ENCODE assay signal across 1 cellular context in the genomic region with DNA sequence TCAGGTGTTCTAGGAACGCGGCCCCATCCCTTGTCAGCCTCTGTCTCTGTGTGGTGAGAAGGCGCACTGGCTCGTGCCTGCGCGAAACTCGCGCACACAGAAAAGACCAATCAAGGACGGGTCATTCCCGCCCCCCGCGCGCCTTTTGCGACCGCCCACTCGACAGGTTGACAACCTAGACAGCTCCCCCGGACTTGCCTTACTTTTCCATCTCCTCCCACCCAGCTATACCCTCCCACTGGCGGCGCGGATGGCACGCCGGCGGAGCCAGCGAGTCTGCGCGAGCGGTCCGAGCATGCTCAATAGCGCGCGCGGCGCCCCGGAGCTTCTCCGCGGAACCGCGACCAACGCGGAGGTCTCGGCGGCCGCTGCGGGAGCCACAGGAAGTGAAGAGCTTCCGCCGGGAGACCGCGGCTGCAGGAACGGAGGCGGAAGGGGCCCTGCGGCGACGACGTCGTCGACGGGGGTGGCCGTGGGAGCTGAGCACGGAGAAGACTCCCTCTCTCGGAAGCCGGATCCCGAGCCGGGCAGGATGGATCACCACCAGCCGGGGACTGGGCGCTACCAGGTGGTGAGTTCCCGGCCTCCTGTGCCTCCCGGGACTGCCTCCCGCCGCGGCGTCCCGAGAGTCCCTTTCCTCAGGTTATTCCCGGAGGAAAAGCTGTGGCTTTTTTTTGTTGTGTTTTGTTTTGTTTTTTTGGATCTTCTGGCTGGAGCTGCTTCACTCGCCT.
TF ChIP-seq lines count a peak whose summit lies in the region.

A gene with protein sequence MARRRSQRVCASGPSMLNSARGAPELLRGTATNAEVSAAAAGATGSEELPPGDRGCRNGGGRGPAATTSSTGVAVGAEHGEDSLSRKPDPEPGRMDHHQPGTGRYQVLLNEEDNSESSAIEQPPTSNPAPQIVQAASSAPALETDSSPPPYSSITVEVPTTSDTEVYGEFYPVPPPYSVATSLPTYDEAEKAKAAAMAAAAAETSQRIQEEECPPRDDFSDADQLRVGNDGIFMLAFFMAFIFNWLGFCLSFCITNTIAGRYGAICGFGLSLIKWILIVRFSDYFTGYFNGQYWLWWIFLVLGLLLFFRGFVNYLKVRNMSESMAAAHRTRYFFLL (plus strand): TSS at position 202 of the 731 bp plus-strand sequence. CDS start 49 bp downstream, at position 251.

TF ChIP-seq in HEK293, 187 proteins besides CTCF, POLR2A, EP300 and RAD21 (continued from another document and continues in another):
- TF ChIP-seq, protein P1, sequence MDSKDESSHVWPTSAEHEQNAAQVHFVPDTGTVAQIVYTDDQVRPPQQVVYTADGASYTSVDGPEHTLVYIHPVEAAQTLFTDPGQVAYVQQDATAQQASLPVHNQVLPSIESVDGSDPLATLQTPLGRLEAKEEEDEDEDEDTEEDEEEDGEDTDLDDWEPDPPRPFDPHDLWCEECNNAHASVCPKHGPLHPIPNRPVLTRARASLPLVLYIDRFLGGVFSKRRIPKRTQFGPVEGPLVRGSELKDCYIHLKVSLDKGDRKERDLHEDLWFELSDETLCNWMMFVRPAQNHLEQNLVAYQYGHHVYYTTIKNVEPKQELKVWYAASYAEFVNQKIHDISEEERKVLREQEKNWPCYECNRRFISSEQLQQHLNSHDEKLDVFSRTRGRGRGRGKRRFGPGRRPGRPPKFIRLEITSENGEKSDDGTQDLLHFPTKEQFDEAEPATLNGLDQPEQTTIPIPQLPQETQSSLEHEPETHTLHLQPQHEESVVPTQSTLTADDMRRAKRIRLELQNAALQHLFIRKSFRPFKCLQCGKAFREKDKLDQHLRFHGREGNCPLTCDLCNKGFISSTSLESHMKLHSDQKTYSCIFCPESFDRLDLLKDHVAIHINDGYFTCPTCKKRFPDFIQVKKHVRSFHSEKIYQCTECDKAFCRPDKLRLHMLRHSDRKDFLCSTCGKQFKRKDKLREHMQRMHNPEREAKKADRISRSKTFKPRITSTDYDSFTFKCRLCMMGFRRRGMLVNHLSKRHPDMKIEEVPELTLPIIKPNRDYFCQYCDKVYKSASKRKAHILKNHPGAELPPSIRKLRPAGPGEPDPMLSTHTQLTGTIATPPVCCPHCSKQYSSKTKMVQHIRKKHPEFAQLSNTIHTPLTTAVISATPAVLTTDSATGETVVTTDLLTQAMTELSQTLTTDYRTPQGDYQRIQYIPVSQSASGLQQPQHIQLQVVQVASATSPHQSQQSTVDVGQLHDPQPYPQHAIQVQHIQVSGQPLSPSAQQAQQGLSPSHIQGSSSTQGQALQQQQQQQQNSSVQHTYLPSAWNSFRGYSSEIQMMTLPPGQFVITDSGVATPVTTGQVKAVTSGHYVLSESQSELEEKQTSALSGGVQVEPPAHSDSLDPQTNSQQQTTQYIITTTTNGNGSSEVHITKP (tag by site-specific recombination; IDR thresholded peaks at IDR 0.05) = peak; percentile 80
- TF ChIP-seq ZNF518A (tag by site-specific recombination; conservative IDR thresholded peaks at IDR 0.05; ENCODE audit: low read depth) (no peak), ZNF677 (tag by site-specific recombination; IDR thresholded peaks at IDR 0.05) (no peak), ZNF626 (tag by site-specific recombination; IDR thresholded peaks at IDR 0.05) (no peak), SP7 (tag by site-specific recombination; IDR thresholded peaks at IDR 0.05) (peak; percentile 54), MZF1 (tag by site-specific recombination; IDR thresholded peaks at IDR 0.05; ENCODE audit: borderline replicate concordance) (peak; percentile 20; the same call in 1 of the 2 replicates), ZFP37 (tag by site-specific recombination; IDR thresholded peaks at IDR 0.05) (peak; percentile 47; the same call in 1 of the 2 replicates), SP3 (tag by site-specific recombination; IDR thresholded peaks at IDR 0.05) (peak; percentile 79), ZNF302 (tag by site-specific recombination; IDR thresholded peaks at IDR 0.05; ENCODE audit: low read depth) (no peak), ZFHX2 (tag by site-specific recombination; conservative IDR thresholded peaks at IDR 0.05) (peak; percentile 96), ZNF114 (tag by site-specific recombination; IDR thresholded peaks at IDR 0.05) (no peak), ZNF324 (tag by site-specific recombination; IDR thresholded peaks at IDR 0.05) (peak; percentile 47; the same call in 1 of the 2 replicates), ZNF341 (tag by site-specific recombination; IDR thresholded peaks at IDR 0.05; ENCODE audit: low read depth) (peak; percentile 74), SCRT2 (tag by site-specific recombination; IDR thresholded peaks at IDR 0.05) (peak; percentile 63; the same call in 1 of the 2 replicates), ZNF146 (tag by site-specific recombination; IDR thresholded peaks at IDR 0.05) (no peak), ZNF394 (tag by site-specific recombination; IDR thresholded peaks at IDR 0.05; ENCODE audit: borderline replicate concordance) (peak; percentile 73; the same call in 1 of the 2 replicates), KLF9 (tag by site-specific recombination; IDR thresholded peaks at IDR 0.05; ENCODE audit: low read depth) (peak; percentile 83), ZBTB49 (tag by site-specific recombination; IDR thresholded peaks at IDR 0.05; ENCODE audit: low read depth) (no peak), ZNF792 (tag by site-specific recombination; IDR thresholded peaks at IDR 0.05) (no peak), GLIS2 (tag by site-specific recombination; IDR thresholded peaks at IDR 0.05) (peak; percentile 99), ZNF391 (tag by site-specific recombination; IDR thresholded peaks at IDR 0.05; ENCODE audit: borderline replicate concordance, low read depth) (0 out of 2 replicates have a peak, but pooled peaks have one; percentile 28), ZSCAN23 (tag by site-specific recombination; IDR thresholded peaks at IDR 0.05) (no peak), ZFP69B (tag by site-specific recombination; IDR thresholded peaks at IDR 0.05) (no peak; the same call in 1 of the 2 replicates), IKZF3 (tag by site-specific recombination; IDR thresholded peaks at IDR 0.05) (peak; percentile 89), ZSCAN30 (tag by site-specific recombination; IDR thresholded peaks at IDR 0.05) (peak; percentile 84), ZNF510 (tag by site-specific recombination; IDR thresholded peaks at IDR 0.05; ENCODE audit: insufficient replicate concordance) (no peak), ZNF132 (tag by site-specific recombination; IDR thresholded peaks at IDR 0.05; ENCODE audit: borderline replicate concordance) (no peak)
- TF ChIP-seq, protein P2, sequence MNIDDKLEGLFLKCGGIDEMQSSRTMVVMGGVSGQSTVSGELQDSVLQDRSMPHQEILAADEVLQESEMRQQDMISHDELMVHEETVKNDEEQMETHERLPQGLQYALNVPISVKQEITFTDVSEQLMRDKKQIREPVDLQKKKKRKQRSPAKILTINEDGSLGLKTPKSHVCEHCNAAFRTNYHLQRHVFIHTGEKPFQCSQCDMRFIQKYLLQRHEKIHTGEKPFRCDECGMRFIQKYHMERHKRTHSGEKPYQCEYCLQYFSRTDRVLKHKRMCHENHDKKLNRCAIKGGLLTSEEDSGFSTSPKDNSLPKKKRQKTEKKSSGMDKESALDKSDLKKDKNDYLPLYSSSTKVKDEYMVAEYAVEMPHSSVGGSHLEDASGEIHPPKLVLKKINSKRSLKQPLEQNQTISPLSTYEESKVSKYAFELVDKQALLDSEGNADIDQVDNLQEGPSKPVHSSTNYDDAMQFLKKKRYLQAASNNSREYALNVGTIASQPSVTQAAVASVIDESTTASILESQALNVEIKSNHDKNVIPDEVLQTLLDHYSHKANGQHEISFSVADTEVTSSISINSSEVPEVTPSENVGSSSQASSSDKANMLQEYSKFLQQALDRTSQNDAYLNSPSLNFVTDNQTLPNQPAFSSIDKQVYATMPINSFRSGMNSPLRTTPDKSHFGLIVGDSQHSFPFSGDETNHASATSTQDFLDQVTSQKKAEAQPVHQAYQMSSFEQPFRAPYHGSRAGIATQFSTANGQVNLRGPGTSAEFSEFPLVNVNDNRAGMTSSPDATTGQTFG (tag by site-specific recombination; IDR thresholded peaks at IDR 0.05; ENCODE audit: borderline replicate concordance) = no peak
- TF ChIP-seq, protein P3, sequence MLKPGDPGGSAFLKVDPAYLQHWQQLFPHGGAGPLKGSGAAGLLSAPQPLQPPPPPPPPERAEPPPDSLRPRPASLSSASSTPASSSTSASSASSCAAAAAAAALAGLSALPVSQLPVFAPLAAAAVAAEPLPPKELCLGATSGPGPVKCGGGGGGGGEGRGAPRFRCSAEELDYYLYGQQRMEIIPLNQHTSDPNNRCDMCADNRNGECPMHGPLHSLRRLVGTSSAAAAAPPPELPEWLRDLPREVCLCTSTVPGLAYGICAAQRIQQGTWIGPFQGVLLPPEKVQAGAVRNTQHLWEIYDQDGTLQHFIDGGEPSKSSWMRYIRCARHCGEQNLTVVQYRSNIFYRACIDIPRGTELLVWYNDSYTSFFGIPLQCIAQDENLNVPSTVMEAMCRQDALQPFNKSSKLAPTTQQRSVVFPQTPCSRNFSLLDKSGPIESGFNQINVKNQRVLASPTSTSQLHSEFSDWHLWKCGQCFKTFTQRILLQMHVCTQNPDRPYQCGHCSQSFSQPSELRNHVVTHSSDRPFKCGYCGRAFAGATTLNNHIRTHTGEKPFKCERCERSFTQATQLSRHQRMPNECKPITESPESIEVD (tag by site-specific recombination; IDR thresholded peaks at IDR 0.05) = no peak
- TF ChIP-seq, protein P4, sequence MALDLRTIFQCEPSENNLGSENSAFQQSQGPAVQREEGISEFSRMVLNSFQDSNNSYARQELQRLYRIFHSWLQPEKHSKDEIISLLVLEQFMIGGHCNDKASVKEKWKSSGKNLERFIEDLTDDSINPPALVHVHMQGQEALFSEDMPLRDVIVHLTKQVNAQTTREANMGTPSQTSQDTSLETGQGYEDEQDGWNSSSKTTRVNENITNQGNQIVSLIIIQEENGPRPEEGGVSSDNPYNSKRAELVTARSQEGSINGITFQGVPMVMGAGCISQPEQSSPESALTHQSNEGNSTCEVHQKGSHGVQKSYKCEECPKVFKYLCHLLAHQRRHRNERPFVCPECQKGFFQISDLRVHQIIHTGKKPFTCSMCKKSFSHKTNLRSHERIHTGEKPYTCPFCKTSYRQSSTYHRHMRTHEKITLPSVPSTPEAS (tag by site-specific recombination; IDR thresholded peaks at IDR 0.05) = 0 out of 2 replicates have a peak, but pooled peaks have one; percentile 11
- TF ChIP-seq, protein P5, sequence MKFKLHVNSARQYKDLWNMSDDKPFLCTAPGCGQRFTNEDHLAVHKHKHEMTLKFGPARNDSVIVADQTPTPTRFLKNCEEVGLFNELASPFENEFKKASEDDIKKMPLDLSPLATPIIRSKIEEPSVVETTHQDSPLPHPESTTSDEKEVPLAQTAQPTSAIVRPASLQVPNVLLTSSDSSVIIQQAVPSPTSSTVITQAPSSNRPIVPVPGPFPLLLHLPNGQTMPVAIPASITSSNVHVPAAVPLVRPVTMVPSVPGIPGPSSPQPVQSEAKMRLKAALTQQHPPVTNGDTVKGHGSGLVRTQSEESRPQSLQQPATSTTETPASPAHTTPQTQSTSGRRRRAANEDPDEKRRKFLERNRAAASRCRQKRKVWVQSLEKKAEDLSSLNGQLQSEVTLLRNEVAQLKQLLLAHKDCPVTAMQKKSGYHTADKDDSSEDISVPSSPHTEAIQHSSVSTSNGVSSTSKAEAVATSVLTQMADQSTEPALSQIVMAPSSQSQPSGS (tag by site-specific recombination; IDR thresholded peaks at IDR 0.05; ENCODE audit: low read depth) = no peak
